ENCODE assay signal across 21 cellular contexts in genomic region chr21:41449613-41450012, GRCh38. TPM values are rescaled to one million over a fixed set of nuclear protein-coding genes. Genes with fewer than 3 reads are reported as not detected.
DNase-seq lines count a peak whose midpoint lies in the region; ATAC-seq, FAIRE-seq and TF ChIP-seq lines count a peak whose summit lies in the region.
"Had no signal": no experiment of that assay in that cellular context is flagged by ENCODE, and none has a peak within 500 bp of the region (broad histone marks: within the 10 kb centered on the region; RNA-seq: fewer than 3 reads in every experiment).

No MANE protein-coding gene starts in this region.

- no peaks in the 10 kb centered on the region for H3K27me3 ChIP-seq in stomach

- TF ChIP-seq POLR2A in GM12891 (IDR thresholded peaks at IDR 0.05; ENCODE audit: low read depth, low read length) (peak; percentile 74), GM12892 (IDR thresholded peaks at IDR 0.05; ENCODE audit: low read depth, low read length) (peak; percentile 72; the same call in 1 of the 2 replicates), GM19193 (IDR thresholded peaks at IDR 0.05; ENCODE audit: extremely low read depth, insufficient read depth, insufficient read length) (peak; percentile 46), stomach (IDR thresholded peaks at IDR 0.05) (no peak)

- no peaks in the 10 kb centered on the region for H3K9me3 ChIP-seq in stomach
- H3K9me3 ChIP-seq: HAP-1 had no signal

- no peak overlapping the region for H3K27ac ChIP-seq in stomach
- H3K27ac ChIP-seq: C4-2B, GM23248, HL-60, KMS-11 had no signal

- no peak for ATAC-seq in HG03342 (IDR thresholded peaks at IDR 0.05; ENCODE audit: unreplicated experiment)

- H3K4me3 ChIP-seq in stomach = no peak overlapping the region
- H3K4me3 ChIP-seq: GM23248, HAP-1 had no signal

- FAIRE-seq in GM12891 (lab: Jason Lieb, UNC) = no peak
- FAIRE-seq in GM12892 (lab: Jason Lieb, UNC) = no peak
- FAIRE-seq: A204.1, D721Med, GM18507, GM19239 had no signal

- no peak for TF ChIP-seq CTCF in stomach (IDR thresholded peaks at IDR 0.05)

- peaks cover 0 to 4% (median 0%) of the 10 kb centered on the region in 4 donors for H3K4me1 ChIP-seq in stomach
- H3K4me1 ChIP-seq: HAP-1 had no signal

- TF ChIP-seq EP300 in stomach (IDR thresholded peaks at IDR 0.05) = no peak

- no peak for DNase-seq in GM12891 (ENCODE audit: insufficient read length, low spot score)
- no peak for DNase-seq in GM12892 (ENCODE audit: insufficient read length)
- DNase-seq in stomach = peak; percentile 0
- DNase-seq in foreskin melanocyte = no peak
- DNase-seq: ACHN, Caco-2, GDM1, GM23248 had no signal

- WGBS in stomach, 5 donors = 75 to 98% (median 88%) methylated on average over 5 of the region's 5 CpGs

- intact Hi-C loops in stomach (cut with DNase I; ENCODE audit: low total_unique reads) = loop anchor here (10.0 kb wide), 1 partner anchor 315 kb away; no protein-coding TSS in a partner anchor

- H3K36me3 ChIP-seq in stomach = peaks cover 23 to 92% (median 85%) of the 10 kb centered on the region in 4 donors
- H3K36me3 ChIP-seq: HAP-1 had no signal

TF ChIP-seq in GM12891, 5 proteins besides CTCF, POLR2A, EP300 and RAD21:
- peak; percentile 79 for TF ChIP-seq POLR2AphosphoS5 (IDR thresholded peaks at IDR 0.05; ENCODE audit: low read depth, low read length)
- TF ChIP-seq POU2F2 (IDR thresholded peaks at IDR 0.05; ENCODE audit: low read depth, low read length) = no peak

RNA-seq across cellular contexts. Expression of gene MX1, which starts 23.6 kb away (rescaled TPM):
- 263 TPM for polyA plus RNA-seq in GM12891 (2012; ENCODE audit: low read depth, missing spikeins)
- polyA plus RNA-seq in GM12892 (2012; ENCODE audit: missing spikeins) = 130 TPM
- 100 to 1,000 TPM in 2 of 5 donors, 10 to 100 TPM in 3; 15.1 to 125 (median 66.9) TPM for total RNA-seq in stomach
- polyA plus RNA-seq in stomach = 10 to 100 TPM; 11.4 to 25.2 (median 25.1) TPM

RNA-seq across cellular contexts. Expression of gene TMPRSS2, which starts 58.3 kb away (rescaled TPM):
- polyA plus RNA-seq in GM12891 (2012; ENCODE audit: low read depth, missing spikeins) = 0.04 TPM
- not detected for polyA plus RNA-seq in GM12892 (2012; ENCODE audit: missing spikeins)
- total RNA-seq in stomach = 100 to 1,000 TPM; 102 to 554 (median 195) TPM
- polyA plus RNA-seq in stomach = 100 to 1,000 TPM in 1 of 3 donors, 10 to 100 TPM in 2; 58.2 to 106 (median 59.2) TPM
- total RNA-seq: CD4-positive, alpha-beta T cell; GM23248; HT1080 had no signal
- polyA plus RNA-seq: BJ, GM23248 had no signal

Comparison
In these comparisons a context has a peak if more than half of its experiments do, and no peak if none do; other contexts are left out.
1. POLR2A ChIP-seq: peak in GM12891 (single experiment), GM12892 (single experiment) and GM19193 (single experiment); none in stomach (0 of 4).